1 cellular context compared by ENCODE assay signal in genomic region chr11:45021692-45022130, GRCh38.
TF ChIP-seq lines count a peak whose summit lies in the region.

No MANE protein-coding gene starts in this region.

TF ChIP-seq in GM23338, 12 proteins besides CTCF, POLR2A, EP300 and RAD21 (continued from another document):
- TF ChIP-seq ZNF462 (CRISPR knock-in tag; IDR thresholded peaks at IDR 0.05): no peak
- TF ChIP-seq NANOG (IDR thresholded peaks at IDR 0.05; ENCODE audit: borderline replicate concordance): no peak
- no peak for TF ChIP-seq EZH2 (IDR thresholded peaks at IDR 0.05; ENCODE audit: low read depth, unreplicated experiment)
- TF ChIP-seq REST (IDR thresholded peaks at IDR 0.05; ENCODE audit: unreplicated experiment): no peak
- no peak for TF ChIP-seq JUNB (IDR thresholded peaks at IDR 0.05; ENCODE audit: unreplicated experiment)
- TF ChIP-seq EZH2phosphoT487 (IDR thresholded peaks at IDR 0.05; ENCODE audit: unreplicated experiment): no peak
- no peak for TF ChIP-seq STAT1 (IDR thresholded peaks at IDR 0.05; ENCODE audit: unreplicated experiment)
